In the genomic region with DNA sequence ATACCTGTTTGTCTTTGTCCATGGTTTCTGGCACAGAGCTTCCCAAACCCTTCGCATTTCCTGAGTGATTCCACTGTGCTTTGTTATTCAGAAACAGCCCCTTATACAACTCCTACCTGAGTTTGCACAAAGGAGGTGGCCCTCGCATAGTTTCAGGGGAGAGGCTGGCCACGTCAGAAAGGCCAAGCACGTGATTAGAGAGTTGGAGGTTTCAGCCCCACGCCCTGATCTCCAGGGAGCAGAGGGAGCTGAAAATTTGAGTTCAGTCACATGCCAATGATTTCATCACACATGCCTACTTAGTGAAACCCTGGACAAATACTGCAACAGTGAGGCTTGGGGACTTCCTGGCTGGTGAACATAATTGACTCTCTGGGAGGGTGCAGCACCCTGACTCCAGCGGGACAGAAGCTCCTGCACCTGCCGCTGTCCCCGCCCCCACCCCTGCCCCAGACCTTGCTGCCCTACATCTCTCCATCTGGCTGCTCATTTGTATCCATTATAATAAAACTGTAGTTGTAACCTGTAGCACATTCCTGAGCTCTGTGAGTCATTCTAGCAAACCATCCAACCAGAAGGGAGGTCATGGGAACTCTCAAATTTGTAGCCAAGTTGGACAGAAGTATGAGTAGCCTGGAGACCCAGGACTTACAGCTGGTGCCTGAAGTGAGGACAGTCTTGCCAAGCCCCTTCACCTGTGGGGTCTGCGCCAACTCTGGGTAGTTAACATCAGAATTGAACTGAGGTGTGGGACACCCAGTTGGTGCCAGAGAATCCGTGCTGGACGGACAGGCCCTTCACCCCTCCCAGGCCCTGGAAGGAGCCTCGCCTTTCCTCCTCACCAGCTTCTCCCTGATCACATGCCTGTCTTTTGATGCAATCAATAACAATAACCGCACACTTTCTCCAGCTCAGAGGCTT, we compare ENCODE assay signal across 1 cellular context.
TF ChIP-seq lines count a peak whose summit lies in the region.

No MANE protein-coding gene starts in this region.

TF ChIP-seq in HepG2, 621 proteins besides CTCF, POLR2A, EP300 and RAD21 (continued from another document):
- TF ChIP-seq, protein P1, sequence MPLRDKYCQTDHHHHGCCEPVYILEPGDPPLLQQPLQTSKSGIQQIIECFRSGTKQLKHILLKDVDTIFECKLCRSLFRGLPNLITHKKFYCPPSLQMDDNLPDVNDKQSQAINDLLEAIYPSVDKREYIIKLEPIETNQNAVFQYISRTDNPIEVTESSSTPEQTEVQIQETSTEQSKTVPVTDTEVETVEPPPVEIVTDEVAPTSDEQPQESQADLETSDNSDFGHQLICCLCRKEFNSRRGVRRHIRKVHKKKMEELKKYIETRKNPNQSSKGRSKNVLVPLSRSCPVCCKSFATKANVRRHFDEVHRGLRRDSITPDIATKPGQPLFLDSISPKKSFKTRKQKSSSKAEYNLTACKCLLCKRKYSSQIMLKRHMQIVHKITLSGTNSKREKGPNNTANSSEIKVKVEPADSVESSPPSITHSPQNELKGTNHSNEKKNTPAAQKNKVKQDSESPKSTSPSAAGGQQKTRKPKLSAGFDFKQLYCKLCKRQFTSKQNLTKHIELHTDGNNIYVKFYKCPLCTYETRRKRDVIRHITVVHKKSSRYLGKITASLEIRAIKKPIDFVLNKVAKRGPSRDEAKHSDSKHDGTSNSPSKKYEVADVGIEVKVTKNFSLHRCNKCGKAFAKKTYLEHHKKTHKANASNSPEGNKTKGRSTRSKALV (CRISPR knock-in tag; IDR thresholded peaks at IDR 0.05), result no peak
- TF ChIP-seq, protein P2, sequence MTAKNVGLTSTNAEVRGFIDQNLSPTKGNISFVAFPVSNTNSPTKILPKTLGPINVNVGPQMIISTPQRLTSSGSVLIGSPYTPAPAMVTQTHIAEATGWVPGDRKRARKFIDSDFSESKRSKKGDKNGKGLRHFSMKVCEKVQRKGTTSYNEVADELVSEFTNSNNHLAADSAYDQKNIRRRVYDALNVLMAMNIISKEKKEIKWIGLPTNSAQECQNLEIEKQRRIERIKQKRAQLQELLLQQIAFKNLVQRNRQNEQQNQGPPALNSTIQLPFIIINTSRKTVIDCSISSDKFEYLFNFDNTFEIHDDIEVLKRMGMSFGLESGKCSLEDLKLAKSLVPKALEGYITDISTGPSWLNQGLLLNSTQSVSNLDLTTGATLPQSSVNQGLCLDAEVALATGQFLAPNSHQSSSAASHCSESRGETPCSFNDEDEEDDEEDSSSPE (CRISPR knock-in tag; IDR thresholded peaks at IDR 0.05), result no peak
- TF ChIP-seq HNRNPH1 (optimal IDR thresholded peaks at IDR 0.05; ENCODE audit: low read depth, low read length) (no peak), ZNF564 (CRISPR knock-in tag; IDR thresholded peaks at IDR 0.05) (no peak), ZNF879 (CRISPR knock-in tag; IDR thresholded peaks at IDR 0.05) (no peak), CREM (IDR thresholded peaks at IDR 0.05) (no peak), CREM (CRISPR knock-in tag; IDR thresholded peaks at IDR 0.05) (no peak), PHF21A (CRISPR knock-in tag; IDR thresholded peaks at IDR 0.05) (no peak), PTBP1 (IDR thresholded peaks at IDR 0.05; ENCODE audit: low read depth, low read length, poor library complexity, severe bottlenecking) (no peak), MEIS2 (CRISPR knock-in tag; IDR thresholded peaks at IDR 0.05) (no peak), NFIC (IDR thresholded peaks at IDR 0.05; ENCODE audit: low read length) (no peak), ZNF724P (CRISPR knock-in tag; IDR thresholded peaks at IDR 0.05; ENCODE audit: borderline replicate concordance) (no peak), HCFC1 (IDR thresholded peaks at IDR 0.05; ENCODE audit: low read depth, low read length) (no peak), SETDB1 (CRISPR knock-in tag; IDR thresholded peaks at IDR 0.05; ENCODE audit: borderline replicate concordance) (no peak)
